Comparison of ENCODE assay signal across 19 cellular contexts in genomic region chr9:114621561-114621960, GRCh38. TPM values are rescaled to one million over a fixed set of nuclear protein-coding genes. Genes with fewer than 3 reads are reported as not detected.
DNase-seq lines count a peak whose midpoint lies in the region; ATAC-seq, FAIRE-seq and TF ChIP-seq lines count a peak whose summit lies in the region.
"Had no signal": no experiment of that assay in that cellular context is flagged by ENCODE, and none has a peak within 500 bp of the region (broad histone marks: within the 10 kb centered on the region; RNA-seq: fewer than 3 reads in every experiment).

No MANE protein-coding gene starts in this region.

- no peak overlapping the region for H3K9ac ChIP-seq in GM12878 (ENCODE audit: control insufficient read depth, insufficient read depth, low read length)

- H3K27ac ChIP-seq in HEK293 (ENCODE audit: extremely low read depth, low read depth, low read length) (no peak overlapping the region), GM12878 (ENCODE audit: control insufficient read depth, insufficient read depth) (no peak overlapping the region), ovary (peak overlapping the region in 1 of 2 donors; percentile 27)

- H3K36me3 ChIP-seq in HEK293 (ENCODE audit: control insufficient read depth in 2 of 2, insufficient read depth in 1 of 2, low read length in 2 of 2): peaks cover 0 to 21% of the 10 kb centered on the region in 2 experiments; a peak in 2 of 3 replicates
- peaks cover 3 to 31% of the 10 kb centered on the region in 2 experiments; a peak in 3 of 4 replicates for H3K36me3 ChIP-seq in GM12878 (ENCODE audit: control insufficient read depth in 2 of 2, insufficient read depth in 2 of 2, low read length in 1 of 2)
- no peaks in the 10 kb centered on the region for H3K36me3 ChIP-seq in ovary

- no peak for TF ChIP-seq RAD21 in GM12878 (IDR thresholded peaks at IDR 0.05; ENCODE audit: insufficient read depth, low read depth, low read length)

- TF ChIP-seq EP300 in GM12878 (IDR thresholded peaks at IDR 0.05; ENCODE audit: borderline replicate concordance in 1 of 2, control insufficient read depth in 1 of 2, low read depth in 2 of 2, low read length in 2 of 2) (no peak), ovary (IDR thresholded peaks at IDR 0.05) (no peak)

- H3K27ac Mint-ChIP-seq in activated CD4-positive, alpha-beta T cell treated with anti-CD3 and anti-CD28 coated beads, Interleukin-2, amount 10 ng/mL, durations not matched to agents 7 days and 5 days: peak overlapping the region; percentile 2
- peak overlapping the region; percentile 29 for H3K27ac Mint-ChIP-seq in stimulated activated effector memory CD8-positive, alpha-beta T cell treated with anti-CD3 and anti-CD28 coated beads, Interleukin-12 subunit alpha, Interleukin-12 subunit beta, amount 100 ng/mL, for 72 hours

- in situ Hi-C loops in GM12878 (cut with MboI): no loop called here

- no peak overlapping the region for H2AFZ ChIP-seq in GM12878 (ENCODE audit: control insufficient read depth, low read depth, low read length)

- no peaks in the 10 kb centered on the region for H3K27me3 Mint-ChIP-seq in activated CD4-positive, alpha-beta T cell treated with anti-CD3 and anti-CD28 coated beads, Interleukin-2, amount 10 ng/mL, durations not matched to agents 7 days and 5 days
- H3K27me3 Mint-ChIP-seq: CD4-positive, CD25-positive, alpha-beta regulatory T cell had no signal

- H3K9me3 ChIP-seq in HEK293 (ENCODE audit: control insufficient read depth, insufficient read depth, low read depth, low read length): no peaks in the 10 kb centered on the region
- no peaks in the 10 kb centered on the region; the same call in 2 of the 3 replicates for H3K9me3 ChIP-seq in GM12878 (replicated peaks; ENCODE audit: control insufficient read depth, insufficient read depth, low read length)
- H3K9me3 ChIP-seq in ovary: no peaks in the 10 kb centered on the region

- no peak for DNase-seq in activated CD4-positive, alpha-beta T cell treated with anti-CD3 and anti-CD28 coated beads, Interleukin-2, amount 10 ng/mL, durations not matched to agents 7 days and 5 days
- no peak for DNase-seq in activated CD4-positive, alpha-beta T cell treated with anti-CD3 and anti-CD28 coated beads for 48 hours
- DNase-seq in GM12878 (ENCODE audit: low read depth, low spot score) (no peak), ovary (no peak), activated gamma-delta T cell (lab: John Stamatoyannopoulos, UW) (no peak)
- no peak for DNase-seq in stimulated activated effector memory CD8-positive, alpha-beta T cell treated with anti-CD3 and anti-CD28 coated beads, Interleukin-12 subunit alpha, Interleukin-12 subunit beta, amount 100 ng/mL, for 72 hours (ENCODE audit: low spot score in 2 of 2)
- DNase-seq: Calu3; CD4-positive, CD25-positive, alpha-beta regulatory T cell; H9; KBM-7; NCI-H1436 treated with DMSO at 0.1 percent for 48 hours; NCI-H2107; NCI-H526 had no signal

- TF ChIP-seq CTCF in HEK293 (tag by site-specific recombination; IDR thresholded peaks at IDR 0.05) (no peak), GM12878 (IDR thresholded peaks at IDR 0.05 in 2 of 3, conservative IDR thresholded peaks at IDR 0.05 in 1 of 3; ENCODE audit: control insufficient read depth in 2 of 3, extremely low read depth in 1 of 3, insufficient read depth in 1 of 3, low read depth in 3 of 3, low read length in 3 of 3) (no peak), ovary (IDR thresholded peaks at IDR 0.05) (no peak)

- 87% methylated on average over 7 of the region's 7 CpGs for WGBS in GM12878 (ENCODE audit: insufficient coverage, insufficient replicate concordance, low lambda C conversion rate, missing lambda C conversion rate)
- WGBS in ovary, 3 donors: 71 to 76% (median 72%) methylated on average over 7 of the region's 7 CpGs

- peaks cover 54% of the 10 kb centered on the region for H3K36me3 Mint-ChIP-seq in activated CD4-positive, alpha-beta T cell treated with anti-CD3 and anti-CD28 coated beads, Interleukin-2, amount 10 ng/mL, durations not matched to agents 7 days and 5 days (ENCODE audit: low read depth)
- peaks cover 44% of the 10 kb centered on the region for H3K36me3 Mint-ChIP-seq in stimulated activated effector memory CD8-positive, alpha-beta T cell treated with anti-CD3 and anti-CD28 coated beads, Interleukin-12 subunit alpha, Interleukin-12 subunit beta, amount 100 ng/mL, for 72 hours

- intact Hi-C loops in GM12878 (cut with micrococcal nuclease; ENCODE audit: unreplicated experiment): no loop called here
- intact Hi-C loops in ovary (cut with DNase I): no loop called here

- peaks cover 30% of the 10 kb centered on the region for H3K4me1 Mint-ChIP-seq in activated CD4-positive, alpha-beta T cell treated with anti-CD3 and anti-CD28 coated beads, Interleukin-2, amount 10 ng/mL, durations not matched to agents 7 days and 5 days
- H3K4me1 Mint-ChIP-seq in stimulated activated effector memory CD8-positive, alpha-beta T cell treated with anti-CD3 and anti-CD28 coated beads, Interleukin-12 subunit alpha, Interleukin-12 subunit beta, amount 100 ng/mL, for 72 hours: peaks cover 4% of the 10 kb centered on the region
- H3K4me1 Mint-ChIP-seq: H9 had no signal

- peaks cover 65% of the 10 kb centered on the region for H3K79me2 ChIP-seq in GM12878 (ENCODE audit: control insufficient read depth, insufficient read depth, low read length)

- SMC1A ChIA-PET in GM12878 (lab: Charles Lee; ENCODE audit: uncharacterized antibody, unreplicated experiment): interaction anchor here (3.8 to 5.6 kb wide), 3 partner anchors 15 to 31 kb away, joined by 22 to 62 read pairs (median 36); no protein-coding TSS in a partner anchor

- no peaks in the 10 kb centered on the region for H3K27me3 ChIP-seq in GM12878 (replicated peaks in 1 of 2; ENCODE audit: control insufficient read depth in 2 of 2, insufficient read depth in 2 of 2, low read length in 1 of 2)
- H3K27me3 ChIP-seq in ovary: no peaks in the 10 kb centered on the region

- no peak for TF ChIP-seq POLR2A in GM12878 (IDR thresholded peaks at IDR 0.05; ENCODE audit: low read depth, low read length)
- TF ChIP-seq POLR2A in ovary (IDR thresholded peaks at IDR 0.05): no peak

- H3K4me3 ChIP-seq in HEK293 (ENCODE audit: low read depth, low read length) (no peak overlapping the region), GM12878 (no peak overlapping the region), ovary (no peak overlapping the region)

- H4K20me1 ChIP-seq in GM12878 (ENCODE audit: control insufficient read depth, insufficient read depth): no peaks in the 10 kb centered on the region

- H3K9me3 Mint-ChIP-seq in activated CD4-positive, alpha-beta T cell treated with anti-CD3 and anti-CD28 coated beads, Interleukin-2, amount 10 ng/mL, durations not matched to agents 7 days and 5 days: no peaks in the 10 kb centered on the region
- no peaks in the 10 kb centered on the region for H3K9me3 Mint-ChIP-seq in stimulated activated effector memory CD8-positive, alpha-beta T cell treated with anti-CD3 and anti-CD28 coated beads, Interleukin-12 subunit alpha, Interleukin-12 subunit beta, amount 100 ng/mL, for 72 hours
- H3K9me3 Mint-ChIP-seq: CD4-positive, CD25-positive, alpha-beta regulatory T cell; H9 had no signal

- peak overlapping the region; percentile 10; the same call in 1 of the 2 replicates for H3K4me2 ChIP-seq in GM12878 (ENCODE audit: control insufficient read depth, insufficient read depth)

- POLR2A ChIA-PET in activated CD4-positive, alpha-beta T cell treated with anti-CD3 and anti-CD28 coated beads, Interleukin-2, amount 10 ng/mL, durations not matched to agents 7 days and 5 days (lab: Charles Lee): interaction anchor here (0.6 kb wide), 1 partner anchor 9 kb away, joined by 3 read pairs; no protein-coding TSS in a partner anchor
- POLR2A ChIA-PET in HEK293 (lab: Yijun Ruan, JAX) (no interaction called here), GM12878 (lab: Charles Lee) (interaction anchor here (0.7 to 3.9 kb wide), 4 partner anchors 10 to 32 kb away, joined by 3 to 24 read pairs (median 5); partner anchors contain the start of gene TMEM268)

- H3K4me3 Mint-ChIP-seq in activated CD4-positive, alpha-beta T cell treated with anti-CD3 and anti-CD28 coated beads, Interleukin-2, amount 10 ng/mL, durations not matched to agents 7 days and 5 days: no peak overlapping the region
- no peak overlapping the region for H3K4me3 Mint-ChIP-seq in stimulated activated effector memory CD8-positive, alpha-beta T cell treated with anti-CD3 and anti-CD28 coated beads, Interleukin-12 subunit alpha, Interleukin-12 subunit beta, amount 100 ng/mL, for 72 hours
- H3K4me3 Mint-ChIP-seq: CD4-positive, CD25-positive, alpha-beta regulatory T cell; H9 had no signal

- no peaks in the 10 kb centered on the region for H3K4me1 ChIP-seq in HEK293 (ENCODE audit: control insufficient read depth, insufficient read depth, low read length)
- peaks cover 31% of the 10 kb centered on the region for H3K4me1 ChIP-seq in GM12878 (ENCODE audit: control insufficient read depth, insufficient read depth, low read length)
- H3K4me1 ChIP-seq in ovary (ENCODE audit: insufficient read depth): peaks cover 5% of the 10 kb centered on the region

- no peak for FAIRE-seq in GM12878 (lab: Jason Lieb, UNC)
- FAIRE-seq: A204.1, GM18507 had no signal

- RAD21 ChIA-PET in GM12878 (lab: Charles Lee; ENCODE audit: unreplicated experiment): interaction anchor here (1.1 to 1.5 kb wide), 2 partner anchors 29 to 32 kb away, joined by 5 read pairs; no protein-coding TSS in a partner anchor

- ATAC-seq in GM12878: no peak
- no peak for ATAC-seq in stimulated activated effector memory CD8-positive, alpha-beta T cell treated with anti-CD3 and anti-CD28 coated beads, Interleukin-12 subunit alpha, Interleukin-12 subunit beta, amount 100 ng/mL, for 72 hours
- no peak for ATAC-seq in HG02588 (IDR thresholded peaks at IDR 0.05; ENCODE audit: unreplicated experiment)

- BruUV-seq in GM12878 (replicated peaks; lab: Mats Ljungman, UMichigan): no TSS peak

- CTCF ChIA-PET in activated CD4-positive, alpha-beta T cell treated with anti-CD3 and anti-CD28 coated beads, Interleukin-2, amount 10 ng/mL, durations not matched to agents 7 days and 5 days (lab: Charles Lee): interaction anchor here (1.1 kb wide), 1 partner anchor 32 kb away, joined by 3 read pairs; no protein-coding TSS in a partner anchor
- CTCF ChIA-PET in HEK293 (lab: Yijun Ruan, JAX): interaction anchor here (1.9 kb wide), 1 partner anchor 32 kb away, joined by 6 read pairs; no protein-coding TSS in a partner anchor
- CTCF ChIA-PET in GM12878 (lab: Yijun Ruan, JAX): interaction anchor here (1.7 to 10.2 kb wide), 2 partner anchors 10 to 31 kb away, joined by 3 to 74 read pairs; no protein-coding TSS in a partner anchor

RNA-seq across cellular contexts. Expression of gene TMEM268, which starts 10.5 kb away (rescaled TPM):
- 10 to 100 TPM; 26.4 to 31.5 TPM for total RNA-seq in activated CD4-positive, alpha-beta T cell treated with anti-CD3 and anti-CD28 coated beads, Interleukin-2, amount 10 ng/mL, durations not matched to agents 7 days and 5 days
- 111 and 114 TPM in 2 replicates for total RNA-seq in GM12878 (2013; cell fraction: nucleolus; rRNA removed)
- total RNA-seq in GM12878 (2014; rRNA removed) (24.9 and 25.5 TPM in 2 replicates), GM12878 (2014; rRNA removed; fragmentation: Illumina TruSeq; extraction: Trizol) (16.8 and 20.3 TPM in 2 replicates), GM12878 (2021) (27.1 and 32.1 TPM in 2 replicates), ovary (10 to 100 TPM in 5 of 7 donors, 1 to 10 TPM in 2; 6.4 to 39.6 (median 16.0) TPM)
- 24.3 TPM for polyA plus RNA-seq in GM12878 (2011; ENCODE audit: low read depth)
- polyA plus RNA-seq in GM12878 (2011; rRNA removed) (79.5 and 83.7 TPM in 2 replicates), GM12878 (2014; fragmentation: Illumina TruSeq; extraction: Trizol) (34.1 and 36.2 TPM in 2 replicates), GM12878 (2014; fragmentation: Nextera tagmentation; extraction: Ambion mirVana) (1 to 10 TPM; 3.5 to 6.1 TPM), GM12878 (2014; rRNA removed) (22.5 and 24.0 TPM in 2 replicates), GM12878 (2016; fragmentation: Nextera tagmentation; extraction: Ambion mirVana) (10 to 100 TPM in 1 of 2 experiments, 1 to 10 TPM in 1; 7.4 to 14.3 TPM), ovary (10 to 100 TPM in 1 of 2 donors, 1 to 10 TPM in 1; 8.2 to 22.5 TPM)
- 41.9 and 55.1 TPM in 2 replicates for polyA plus RNA-seq in GM12878 (2011; cell fraction: cytosol; rRNA removed)
- 33.1 and 33.6 TPM in 2 replicates for polyA plus RNA-seq in GM12878 (2011; cell fraction: nucleus; rRNA removed)
- polyA plus RNA-seq in GM12878 (2012): 22.2 and 26.9 TPM in 2 replicates
- polyA minus RNA-seq in GM12878 (2011; rRNA and poly(A)+ RNA removed): 65.8 and 85.6 TPM in 2 replicates
- polyA minus RNA-seq in GM12878 (2011; cell fraction: cytosol; rRNA and poly(A)+ RNA removed): 19.4 and 26.9 TPM in 2 replicates
- 18.9 and 27.6 TPM in 2 replicates for polyA minus RNA-seq in GM12878 (2011; cell fraction: nucleus; rRNA and poly(A)+ RNA removed)

RNA-seq across cellular contexts. Expression of gene ATP6V1G1, which starts 34.0 kb away (rescaled TPM):
- 10 to 100 TPM; 89.0 to 94.8 TPM for total RNA-seq in activated CD4-positive, alpha-beta T cell treated with anti-CD3 and anti-CD28 coated beads, Interleukin-2, amount 10 ng/mL, durations not matched to agents 7 days and 5 days
- 26.6 and 27.1 TPM in 2 replicates for total RNA-seq in GM12878 (2013; cell fraction: nucleolus; rRNA removed)
- total RNA-seq in GM12878 (2014; rRNA removed) (44.2 and 56.6 TPM in 2 replicates), GM12878 (2014; rRNA removed; fragmentation: Illumina TruSeq; extraction: Trizol) (60.5 TPM in 2 replicates), GM12878 (2021) (34.2 and 36.0 TPM in 2 replicates), ovary (100 to 1,000 TPM in 4 of 7 donors, 10 to 100 TPM in 3; 93.5 to 211 (median 106) TPM)
- 55.7 TPM for polyA plus RNA-seq in GM12878 (2011; ENCODE audit: low read depth)
- polyA plus RNA-seq in GM12878 (2011; rRNA removed) (90.6 and 130 TPM in 2 replicates), GM12878 (2014; fragmentation: Illumina TruSeq; extraction: Trizol) (62.1 and 74.5 TPM in 2 replicates), GM12878 (2014; fragmentation: Nextera tagmentation; extraction: Ambion mirVana) (100 to 1,000 TPM; 162 to 204 TPM), GM12878 (2014; rRNA removed) (50.8 and 54.9 TPM in 2 replicates), GM12878 (2016; fragmentation: Nextera tagmentation; extraction: Ambion mirVana) (10 to 100 TPM; 98.5 to 99.9 TPM), ovary (100 to 1,000 TPM; 139 to 159 TPM)
- polyA plus RNA-seq in GM12878 (2011; cell fraction: cytosol; rRNA removed): 47.3 and 57.4 TPM in 2 replicates
- 28.5 TPM in 2 replicates for polyA plus RNA-seq in GM12878 (2011; cell fraction: nucleus; rRNA removed)
- 59.9 and 70.7 TPM in 2 replicates for polyA plus RNA-seq in GM12878 (2012)
- 18.5 and 20.9 TPM in 2 replicates for polyA minus RNA-seq in GM12878 (2011; rRNA and poly(A)+ RNA removed)
- 13.6 and 14.6 TPM in 2 replicates for polyA minus RNA-seq in GM12878 (2011; cell fraction: cytosol; rRNA and poly(A)+ RNA removed)
- 13.3 and 24.2 TPM in 2 replicates for polyA minus RNA-seq in GM12878 (2011; cell fraction: nucleus; rRNA and poly(A)+ RNA removed)

RNA-seq across cellular contexts. Expression of gene TEX53, which starts 36.0 kb away (rescaled TPM):
- not detected for total RNA-seq in activated CD4-positive, alpha-beta T cell treated with anti-CD3 and anti-CD28 coated beads, Interleukin-2, amount 10 ng/mL, durations not matched to agents 7 days and 5 days
- not detected in 2 replicates for total RNA-seq in GM12878 (2013; cell fraction: nucleolus; rRNA removed)
- total RNA-seq in GM12878 (2014; rRNA removed) (not detected in 2 replicates), GM12878 (2014; rRNA removed; fragmentation: Illumina TruSeq; extraction: Trizol) (not detected in 2 replicates), GM12878 (2021) (not detected in 2 replicates), ovary (not detected)
- not detected for polyA plus RNA-seq in GM12878 (2011; ENCODE audit: low read depth)
- polyA plus RNA-seq in GM12878 (2011; rRNA removed) (not detected in 2 replicates), GM12878 (2014; fragmentation: Illumina TruSeq; extraction: Trizol) (not detected in 2 replicates), GM12878 (2014; fragmentation: Nextera tagmentation; extraction: Ambion mirVana) (not detected), GM12878 (2014; rRNA removed) (not detected in 2 replicates), GM12878 (2016; fragmentation: Nextera tagmentation; extraction: Ambion mirVana) (not detected), ovary (not detected)
- polyA plus RNA-seq in GM12878 (2011; cell fraction: cytosol; rRNA removed): not detected in 2 replicates
- not detected in 2 replicates for polyA plus RNA-seq in GM12878 (2011; cell fraction: nucleus; rRNA removed)
- not detected in 2 replicates for polyA plus RNA-seq in GM12878 (2012)
- not detected in 2 replicates for polyA minus RNA-seq in GM12878 (2011; rRNA and poly(A)+ RNA removed)
- polyA minus RNA-seq in GM12878 (2011; cell fraction: cytosol; rRNA and poly(A)+ RNA removed): not detected in 2 replicates
- polyA minus RNA-seq in GM12878 (2011; cell fraction: nucleus; rRNA and poly(A)+ RNA removed): not detected in 2 replicates
- total RNA-seq: Calu3; CD4-positive, CD25-positive, alpha-beta regulatory T cell; H9; OCI-LY7; RPMI7951 had no signal
- polyA plus RNA-seq: CD4-positive, CD25-positive, alpha-beta regulatory T cell had no signal
